Comparison of ENCODE assay signal across 8 cellular contexts in genomic region chr2:113437508-113438465, GRCh38. TPM values are rescaled to one million over a fixed set of nuclear protein-coding genes. Genes with fewer than 3 reads are reported as not detected.
DNase-seq lines count a peak whose midpoint lies in the region; ATAC-seq and TF ChIP-seq lines count a peak whose summit lies in the region.
"Not testable (repeated sequence)": the region's sequence is repeated elsewhere in the genome, so short reads cannot be mapped to it uniquely, and the experiment has no call there.

Gene ZNG1B, plus strand, starts transcription at chr2:113437691. Its CDS starts 178 bp downstream, at chr2:113437869.

- peaks cover 14% of the 10 kb centered on the region for H3K36me3 Mint-ChIP-seq in activated T-helper 17 cell treated with anti-CD3 and anti-CD28 coated beads, Interleukin-2, amount 50 U/mL, for 72 hours (ENCODE audit: low read depth)
- not testable (repeated sequence) for H3K36me3 Mint-ChIP-seq in osteocyte (ENCODE audit: unreplicated experiment)

- DNase-seq in AG10803 (ENCODE audit: low read depth) (peak; percentile 0), HL-60 (ENCODE audit: low read depth in 1 of 2, low spot score in 1 of 2) (peak in 1 of 2 experiments; percentile 83), osteocyte (ENCODE audit: extremely low spot score, unreplicated experiment) (peak; percentile 90)
- peak; percentile 70 for DNase-seq in effector CD4-positive, alpha-beta T cell
- peak; percentile 58 for DNase-seq in stimulated activated CD8-positive, alpha-beta memory T cell treated with anti-CD3 and anti-CD28 coated beads, Interleukin-12 subunit alpha, Interleukin-12 subunit beta, amount 100 ng/mL, for 4 hours (ENCODE audit: low read depth)

- H3K27me3 Mint-ChIP-seq in activated T-helper 17 cell treated with anti-CD3 and anti-CD28 coated beads, Interleukin-2, amount 50 U/mL, for 72 hours; osteocyte (ENCODE audit: unreplicated experiment): not testable (repeated sequence)

- H3K4me3 Mint-ChIP-seq in activated T-helper 17 cell treated with anti-CD3 and anti-CD28 coated beads, Interleukin-2, amount 50 U/mL, for 72 hours: peak within 1 kb of the TSS; percentile 85
- peak within 1 kb of the TSS; percentile 79 for H3K4me3 Mint-ChIP-seq in osteocyte (ENCODE audit: unreplicated experiment)

- not testable (repeated sequence) for TF ChIP-seq CTCF in AG10803 (conservative IDR thresholded peaks at IDR 0.05; ENCODE audit: low read length); HL-60 (IDR thresholded peaks at IDR 0.05; ENCODE audit: insufficient read depth, low read length); osteocyte (IDR thresholded peaks at IDR 0.05)

- H3K27ac Mint-ChIP-seq in activated T-helper 17 cell treated with anti-CD3 and anti-CD28 coated beads, Interleukin-2, amount 50 U/mL, for 72 hours: peak within 1 kb of the TSS; percentile 93
- peak within 1 kb of the TSS; percentile 91 for H3K27ac Mint-ChIP-seq in osteocyte (ENCODE audit: unreplicated experiment)

- not testable (repeated sequence) for H3K9me3 Mint-ChIP-seq in activated T-helper 17 cell treated with anti-CD3 and anti-CD28 coated beads, Interleukin-2, amount 50 U/mL, for 72 hours; osteocyte (ENCODE audit: unreplicated experiment)

- H3K4me3 ChIP-seq in AG10803 (ENCODE audit: low read length) (peak within 1 kb of the TSS; percentile 62), HL-60 (replicated peaks; ENCODE audit: insufficient read depth, low read length) (peak within 1 kb of the TSS; percentile 53), iPS-18c (ENCODE audit: insufficient read depth, low read depth, low read length) (peak within 1 kb of the TSS; percentile 65)

- ATAC-seq in activated T-helper 17 cell treated with anti-CD3 and anti-CD28 coated beads, Interleukin-2, amount 50 U/mL, for 72 hours (replicated peaks): not testable (repeated sequence)

- H3K9me3 ChIP-seq in iPS-18c (ENCODE audit: control insufficient read depth, insufficient read depth, low read length): not testable (repeated sequence)

- not testable (repeated sequence) for H3K4me1 Mint-ChIP-seq in activated T-helper 17 cell treated with anti-CD3 and anti-CD28 coated beads, Interleukin-2, amount 50 U/mL, for 72 hours; osteocyte (ENCODE audit: unreplicated experiment)

- intact Hi-C loops in T-helper 1 cell treated with Interleukin-12 subunit alpha and Interleukin-12 subunit beta and Interleukin-4 antibody, amounts not matched to agents 30 ng/mL and 1 ng/mL, for 36 hours (cut with micrococcal nuclease): not testable (repeated sequence)

- H3K27me3 ChIP-seq in HL-60 (ENCODE audit: insufficient read depth, poor library complexity, severe bottlenecking): not testable (repeated sequence)

- peak within 1 kb of the TSS; percentile 60 for H3K27ac ChIP-seq in HL-60 (replicated peaks)

RNA-seq across cellular contexts. Expression of gene ZNG1B, which starts in this region (rescaled TPM):
- 35.0 and 36.2 TPM in 2 replicates for total RNA-seq in T-helper 1 cell treated with Interleukin-12 subunit alpha and Interleukin-12 subunit beta and Interleukin-4 antibody, amounts not matched to agents 30 ng/mL and 1 ng/mL, for 36 hours
- total RNA-seq in activated T-helper 17 cell treated with anti-CD3 and anti-CD28 coated beads, Interleukin-2, amount 50 U/mL, for 72 hours: 10 to 100 TPM; 37.6 to 46.9 TPM
- total RNA-seq in osteocyte: 31.5 and 33.8 TPM in 2 replicates
